In genomic region chr1:93846929-93847810, GRCh38 we compare ENCODE assay signal across 8 cellular contexts.
DNase-seq lines count a peak whose midpoint lies in the region; ATAC-seq and TF ChIP-seq lines count a peak whose summit lies in the region.

No MANE protein-coding gene starts in this region.

- peak; percentile 95 for DNase-seq in Ammon's horn (ENCODE audit: low spot score)
- peak; percentile 69 for DNase-seq in GM19238 (ENCODE audit: insufficient read length, low spot score)
- peak; percentile 74 for DNase-seq in NCI-H446 treated with DMSO at 0.1 percent for 48 hours (lab: John Stamatoyannopoulos, UW)
- DNase-seq in activated CD4-positive, alpha-beta T cell treated with anti-CD3 and anti-CD28 coated beads for 24 hours (ENCODE audit: low read depth in 2 of 2), result peak; percentile 75 to 83
- DNase-seq in choroid plexus epithelial cell (ENCODE audit: low read depth), result peak; percentile 91
- DNase-seq in kidney tubule cell (ENCODE audit: low spot score), result peak; percentile 90
- peak; percentile 77 to 87 for DNase-seq in stimulated activated CD4-positive, alpha-beta T cell treated with anti-CD3 and anti-CD28 coated beads, Interleukin-1b, Interleukin-23, amount 100 ng/mL, for 1 hour (ENCODE audit: low read depth in 2 of 2)

- peak; percentile 9 for TF ChIP-seq CTCF in choroid plexus epithelial cell (conservative IDR thresholded peaks at IDR 0.05; ENCODE audit: low read depth, low read length)

- H3K4me3 ChIP-seq in choroid plexus epithelial cell (ENCODE audit: low read depth, low read length), result peak overlapping the region; percentile 89

- peak; percentile 72 for ATAC-seq in HG03432 (IDR thresholded peaks at IDR 0.05; ENCODE audit: unreplicated experiment)

Comparison
In these comparisons a context has a peak if more than half of its experiments do, and no peak if none do; other contexts are left out.
1. Peak in every context shown above with its lines: DNase-seq, ATAC-seq and H3K4me3 ChIP-seq.